8 cellular contexts compared by ENCODE assay signal in the genomic region with DNA sequence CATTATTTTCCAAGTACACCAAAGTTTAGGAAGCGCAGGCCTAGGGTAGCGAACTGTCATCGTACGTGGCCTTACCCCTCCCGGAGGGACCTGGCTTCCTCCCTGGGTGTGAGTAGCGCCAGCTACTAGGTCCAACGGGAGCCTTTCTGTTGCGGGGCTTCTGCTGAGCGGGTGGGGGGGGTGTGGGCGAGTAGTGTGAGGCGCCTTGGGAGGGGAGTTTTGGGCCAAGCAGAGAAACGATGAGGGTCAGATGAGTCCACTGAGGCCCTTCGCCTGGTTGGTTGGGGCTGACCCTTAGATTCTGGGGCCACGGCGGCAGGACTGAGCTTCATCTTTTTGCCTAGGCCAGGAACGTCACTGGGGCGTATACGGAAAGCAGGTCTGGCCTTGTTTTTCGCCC. TPM values are rescaled to one million over a fixed set of nuclear protein-coding genes. Genes with fewer than 3 reads are reported as not detected.
DNase-seq lines count a peak whose midpoint lies in the region; ATAC-seq, FAIRE-seq and TF ChIP-seq lines count a peak whose summit lies in the region.

No MANE protein-coding gene starts in this region.

- peaks cover 24% of the 10 kb centered on the region for H3K4me1 Mint-ChIP-seq in activated naive CD4-positive, alpha-beta T cell treated with anti-CD3 and anti-CD28 coated beads, Interleukin-2, amount 10 ng/mL, durations not matched to agents 7 days and 5 days
- H3K4me1 Mint-ChIP-seq in type B pancreatic cell (ENCODE audit: unreplicated experiment): peaks cover 14% of the 10 kb centered on the region

- no peak for FAIRE-seq in GM12878 (lab: Jason Lieb, UNC)

- H3K4me3 ChIP-seq in GM12878 (peak overlapping the region; percentile 90), lung (peak overlapping the region; percentile 52)

- no peaks in the 10 kb centered on the region for H3K9me3 ChIP-seq in GM12878 (replicated peaks; ENCODE audit: control insufficient read depth, insufficient read depth, low read length)
- H3K9me3 ChIP-seq in lung (ENCODE audit: control insufficient read depth in 2 of 2, insufficient read depth in 1 of 2, low read length in 1 of 2): no peaks in the 10 kb centered on the region

- no peaks in the 10 kb centered on the region for H3K9me3 Mint-ChIP-seq in activated naive CD4-positive, alpha-beta T cell treated with anti-CD3 and anti-CD28 coated beads, Interleukin-2, amount 10 ng/mL, durations not matched to agents 7 days and 5 days
- H3K9me3 Mint-ChIP-seq in type B pancreatic cell: no peaks in the 10 kb centered on the region

- H3K27me3 ChIP-seq in GM12878 (replicated peaks in 1 of 2; ENCODE audit: control insufficient read depth in 2 of 2, insufficient read depth in 2 of 2, low read length in 1 of 2) (no peaks in the 10 kb centered on the region), lung (ENCODE audit: control insufficient read depth, insufficient read depth) (no peaks in the 10 kb centered on the region)

- RAD21 ChIA-PET in GM12878 (lab: Charles Lee; ENCODE audit: unreplicated experiment): interaction anchor here (1.2 to 2.6 kb wide), 6 partner anchors 20 to 207 kb away, joined by 3 to 18 read pairs (median 6); a partner anchor contains a TSS

- H3K9ac ChIP-seq in GM12878 (ENCODE audit: control insufficient read depth, insufficient read depth, low read length): peak overlapping the region; percentile 35; the same call in 1 of the 2 replicates

- in situ Hi-C loops in GM12878 (cut with MboI): no loop called here

- TF ChIP-seq CTCF in GM12878 (IDR thresholded peaks at IDR 0.05 in 2 of 3, conservative IDR thresholded peaks at IDR 0.05 in 1 of 3; ENCODE audit: control insufficient read depth in 2 of 3, extremely low read depth in 1 of 3, insufficient read depth in 1 of 3, low read depth in 3 of 3, low read length in 3 of 3) (no peak), lung (IDR thresholded peaks at IDR 0.05; ENCODE audit: control extremely low read depth, extremely low read depth) (no peak), type B pancreatic cell (conservative IDR thresholded peaks at IDR 0.05) (no peak)

- H3K27ac Mint-ChIP-seq in activated naive CD4-positive, alpha-beta T cell treated with anti-CD3 and anti-CD28 coated beads, Interleukin-2, amount 10 ng/mL, durations not matched to agents 7 days and 5 days: peak overlapping the region; percentile 96
- peak overlapping the region; percentile 64 for H3K27ac Mint-ChIP-seq in type B pancreatic cell

- POLR2A ChIA-PET in GM12878 (lab: Charles Lee): interaction anchor here (0.9 to 1.6 kb wide), 4 partner anchors 64 to 238 kb away, joined by 4 to 15 read pairs (median 10); a partner anchor contains a TSS

- intact Hi-C loops in GM12878 (cut with micrococcal nuclease; ENCODE audit: unreplicated experiment): no loop called here

- H3K36me3 Mint-ChIP-seq in activated naive CD4-positive, alpha-beta T cell treated with anti-CD3 and anti-CD28 coated beads, Interleukin-2, amount 10 ng/mL, durations not matched to agents 7 days and 5 days: no peaks in the 10 kb centered on the region
- H3K36me3 Mint-ChIP-seq in type B pancreatic cell: no peaks in the 10 kb centered on the region

- H3K36me3 ChIP-seq in GM12878 (ENCODE audit: control insufficient read depth in 2 of 2, insufficient read depth in 2 of 2, low read length in 1 of 2) (no peaks in the 10 kb centered on the region), lung (ENCODE audit: control insufficient read depth in 2 of 2, insufficient read depth in 2 of 2, low read length in 2 of 2) (peaks cover 0 to 5% of the 10 kb centered on the region in 2 donors)

- no TSS peak for BruUV-seq in GM12878 (replicated peaks; lab: Mats Ljungman, UMichigan)

- H4K20me1 ChIP-seq in GM12878 (ENCODE audit: control insufficient read depth, insufficient read depth): no peaks in the 10 kb centered on the region

- H3K4me1 ChIP-seq in GM12878 (ENCODE audit: control insufficient read depth, insufficient read depth, low read length): peaks cover 7% of the 10 kb centered on the region
- peaks cover 0 to 3% of the 10 kb centered on the region in 2 donors for H3K4me1 ChIP-seq in lung (ENCODE audit: control insufficient read depth in 2 of 2, insufficient read depth in 2 of 2, low read length in 2 of 2)

- TF ChIP-seq RAD21 in GM12878 (IDR thresholded peaks at IDR 0.05; ENCODE audit: insufficient read depth, low read depth, low read length): no peak

- 34% methylated on average over 19 of the region's 19 CpGs for WGBS in GM12878 (ENCODE audit: insufficient coverage, insufficient replicate concordance, low lambda C conversion rate, missing lambda C conversion rate)
- whole genome bisulfite sequencing in lung, 2 donors: 24 to 33% methylated on average over 19 of the region's 19 CpGs

- CTCF ChIA-PET in activated naive CD4-positive, alpha-beta T cell treated with anti-CD3 and anti-CD28 coated beads, Interleukin-2, amount 10 ng/mL, durations not matched to agents 7 days and 5 days (lab: Charles Lee): interaction anchor here (1.1 to 1.3 kb wide), 2 partner anchors 21 to 135 kb away, joined by 3 to 4 read pairs; no protein-coding TSS in a partner anchor
- CTCF ChIA-PET in GM12878 (lab: Yijun Ruan, JAX): no interaction called here

- H3K27ac ChIP-seq in GM12878 (ENCODE audit: control insufficient read depth, insufficient read depth): no peak overlapping the region
- H3K27ac ChIP-seq in lung (ENCODE audit: low read depth in 1 of 2, low read length in 1 of 2): peak overlapping the region; percentile 29 to 96

- ATAC-seq in GM12878 (no peak), lung (ENCODE audit: insufficient read depth, low FRiP score) (no peak), GM18909 (IDR thresholded peaks at IDR 0.05; ENCODE audit: poor library complexity, unreplicated experiment) (no peak)
- no peak for ATAC-seq in activated CD4-positive, CD25-positive, alpha-beta regulatory T cell treated with anti-CD3 and anti-CD28 coated beads, Interleukin-2, amount 50 U/mL, for 24 hours

- SMC1A ChIA-PET in GM12878 (lab: Charles Lee; ENCODE audit: uncharacterized antibody, unreplicated experiment): interaction anchor here (1.3 kb wide), 1 partner anchor 9 kb away, joined by 3 read pairs; no protein-coding TSS in a partner anchor

- H2AFZ ChIP-seq in GM12878 (ENCODE audit: control insufficient read depth, low read depth, low read length): peak overlapping the region; percentile 92

- H3K79me2 ChIP-seq in GM12878 (ENCODE audit: control insufficient read depth, insufficient read depth, low read length): no peaks in the 10 kb centered on the region

- no peak for TF ChIP-seq EP300 in GM12878 (IDR thresholded peaks at IDR 0.05; ENCODE audit: borderline replicate concordance in 1 of 2, control insufficient read depth in 1 of 2, low read depth in 2 of 2, low read length in 2 of 2)

- H3K4me3 Mint-ChIP-seq in activated naive CD4-positive, alpha-beta T cell treated with anti-CD3 and anti-CD28 coated beads, Interleukin-2, amount 10 ng/mL, durations not matched to agents 7 days and 5 days: peak overlapping the region; percentile 91
- H3K4me3 Mint-ChIP-seq in type B pancreatic cell: peak overlapping the region; percentile 93

- TF ChIP-seq POLR2A in GM12878 (IDR thresholded peaks at IDR 0.05; ENCODE audit: low read depth, low read length): no peak

- H3K4me2 ChIP-seq in GM12878 (ENCODE audit: control insufficient read depth, insufficient read depth): peak overlapping the region; percentile 86

- peaks cover 14% of the 10 kb centered on the region for H3K27me3 Mint-ChIP-seq in activated naive CD4-positive, alpha-beta T cell treated with anti-CD3 and anti-CD28 coated beads, Interleukin-2, amount 10 ng/mL, durations not matched to agents 7 days and 5 days
- no peaks in the 10 kb centered on the region for H3K27me3 Mint-ChIP-seq in type B pancreatic cell

- DNase-seq in activated naive CD4-positive, alpha-beta T cell treated with anti-CD3 and anti-CD28 coated beads, Interleukin-2, amount 10 ng/mL, durations not matched to agents 7 days and 5 days: no peak
- no peak for DNase-seq in activated naive CD4-positive, alpha-beta T cell treated with Interleukin-2 at 50 U/mL for 16 hours
- DNase-seq in GM12878 (ENCODE audit: low read depth, low spot score) (no peak), lung (ENCODE audit: low spot score) (no peak), type B pancreatic cell (ENCODE audit: extremely low spot score, unreplicated experiment) (no peak), NCI-H446 (lab: John Stamatoyannopoulos, UW) (no peak)

TF ChIP-seq in GM12878, 131 proteins besides CTCF, POLR2A, EP300 and RAD21 (continues in another document):
- TF ChIP-seq NR2C1 (IDR thresholded peaks at IDR 0.05): no peak
- TF ChIP-seq ASH2L (IDR thresholded peaks at IDR 0.05; ENCODE audit: borderline replicate concordance, low read depth): no peak

RNA-seq across cellular contexts. Expression of a gene that starts 0.9 kb away (rescaled TPM):
- total RNA-seq in GM12878 (2013; cell fraction: nucleolus; rRNA removed): 1.7 TPM in 2 replicates
- total RNA-seq in GM12878 (2014; rRNA removed) (3.1 and 3.6 TPM in 2 replicates), GM12878 (2014; rRNA removed; fragmentation: Illumina TruSeq; extraction: Trizol) (1.7 and 2.0 TPM in 2 replicates), GM12878 (2021) (4.9 and 5.8 TPM in 2 replicates), lung (10 to 100 TPM in 1 of 2 donors, 1 to 10 TPM in 1; 8.3 to 23.8 TPM), type B pancreatic cell (ENCODE audit: low replicate concordance) (10.5 TPM in 2 replicates)
- 1.4 TPM for polyA plus RNA-seq in GM12878 (2011; ENCODE audit: low read depth)
- polyA plus RNA-seq in GM12878 (2011; rRNA removed) (1.6 and 4.4 TPM in 2 replicates), GM12878 (2014; fragmentation: Illumina TruSeq; extraction: Trizol) (2.2 and 4.1 TPM in 2 replicates), GM12878 (2014; fragmentation: Nextera tagmentation; extraction: Ambion mirVana) (under 1 TPM; 0.23 to 0.27 TPM), GM12878 (2014; rRNA removed) (3.3 and 3.6 TPM in 2 replicates), GM12878 (2016; fragmentation: Nextera tagmentation; extraction: Ambion mirVana) (1 to 10 TPM; 2.4 to 3.0 TPM), lung (10 to 100 TPM in 1 of 2 donors, 1 to 10 TPM in 1; 6.4 to 19.8 TPM)
- 2.8 and 4.0 TPM in 2 replicates for polyA plus RNA-seq in GM12878 (2011; cell fraction: cytosol; rRNA removed)
- 3.2 and 4.9 TPM in 2 replicates for polyA plus RNA-seq in GM12878 (2011; cell fraction: nucleus; rRNA removed)
- polyA plus RNA-seq in GM12878 (2012): 1.9 and 2.2 TPM in 2 replicates
- 4.1 and 4.2 TPM in 2 replicates for polyA minus RNA-seq in GM12878 (2011; rRNA and poly(A)+ RNA removed)
- 1.2 and 2.4 TPM in 2 replicates for polyA minus RNA-seq in GM12878 (2011; cell fraction: cytosol; rRNA and poly(A)+ RNA removed)
- polyA minus RNA-seq in GM12878 (2011; cell fraction: nucleus; rRNA and poly(A)+ RNA removed): 0.73 and 6.4 TPM in 2 replicates
